Comparison of ENCODE assay signal across 17 cellular contexts in genomic region chr1:84344286-84344685, GRCh38.
DNase-seq lines count a peak whose midpoint lies in the region; ATAC-seq, FAIRE-seq and TF ChIP-seq lines count a peak whose summit lies in the region.
"Had no signal": no experiment of that assay in that cellular context is flagged by ENCODE, and none has a peak within 500 bp of the region (broad histone marks: within the 10 kb centered on the region; RNA-seq: fewer than 3 reads in every experiment).

No MANE protein-coding gene starts in this region.

- FAIRE-seq in D721Med (lab: Jason Lieb, UNC): no peak

- no peak overlapping the region for H3K4me3 ChIP-seq in epithelial cell of esophagus (ENCODE audit: low read length)
- H3K4me3 ChIP-seq: BLaER1 treated with 17β-estradiol and CSF1 and Interleukin-3, amounts not matched to agents 10 nM and 100 nM; dorsolateral prefrontal cortex; esophagus squamous epithelium; hepatocyte; tibial nerve had no signal

- ATAC-seq in HG03095 (IDR thresholded peaks at IDR 0.05; ENCODE audit: unreplicated experiment) (no peak), HG02840 (IDR thresholded peaks at IDR 0.05; ENCODE audit: low FRiP score, unreplicated experiment) (no peak)

- peak; percentile 28 for DNase-seq in GM03348 (ENCODE audit: low spot score)
- peak; percentile 20 for DNase-seq in RKO (ENCODE audit: low spot score)
- DNase-seq in epithelial cell of esophagus (ENCODE audit: low read depth): peak; percentile 40
- peak; percentile 58 for DNase-seq in non-pigmented ciliary epithelial cell (ENCODE audit: low read depth)
- no peak for DNase-seq in D721Med (ENCODE audit: insufficient read length, low spot score)
- DNase-seq in DMS53 (lab: John Stamatoyannopoulos, UW): no peak
- DNase-seq: activated naive CD4-positive, alpha-beta T cell treated with anti-CD3 and anti-CD28 coated beads, Interleukin-2, amount 50 U/mL, for 16 hours; DMS153; dorsolateral prefrontal cortex; esophagus squamous epithelium; MM.1S; stimulated activated CD4-positive, alpha-beta T cell treated with anti-CD3 and anti-CD28 coated beads, Interleukin-4, amount 100 ng/mL, for 4 hours had no signal

- TF ChIP-seq CTCF in epithelial cell of esophagus (IDR thresholded peaks at IDR 0.05; ENCODE audit: insufficient read depth, low read depth, low read length, missing control alignments) (no peak), D721Med (IDR thresholded peaks at IDR 0.05; ENCODE audit: insufficient read depth, missing control alignments) (no peak)

Comparison
In these comparisons a context has a peak if more than half of its experiments do, and no peak if none do; other contexts are left out.
1. DNase-seq: peak in GM03348 (single experiment), RKO (single experiment), epithelial cell of esophagus (single experiment) and non-pigmented ciliary epithelial cell (single experiment); none in D721Med (single experiment) and DMS53 (single experiment).